In genomic region chr5:119022773-119023172, GRCh38 we compare ENCODE assay signal across 22 cellular contexts.
"Had no signal": no experiment of that assay in that cellular context is flagged by ENCODE, and none has a peak within 500 bp of the region (broad histone marks: within the 10 kb centered on the region; RNA-seq: fewer than 3 reads in every experiment).

No MANE protein-coding gene starts in this region.

- H3K36me3 ChIP-seq: lower lobe of right lung, upper lobe of left lung had no signal

- H3K27ac Mint-ChIP-seq: activated naive CD8-positive, alpha-beta T cell treated with anti-CD3 and anti-CD28 coated beads, Interleukin-2, amount 10 ng/mL, durations not matched to agents 7 days and 5 days; T-helper 1 cell treated with Interleukin-12 subunit alpha and Interleukin-12 subunit beta and Interleukin-4 antibody, amounts not matched to agents 30 μg/mL and 1 μg/mL, for 36 hours had no signal

- H3K4me1 ChIP-seq: foreskin keratinocyte, lower lobe of right lung, upper lobe of left lung had no signal

- H3K4me3 ChIP-seq: lower lobe of right lung, smooth muscle cell, upper lobe of left lung had no signal

- H3K27me3 Mint-ChIP-seq: activated naive CD8-positive, alpha-beta T cell treated with anti-CD3 and anti-CD28 coated beads, Interleukin-2, amount 10 ng/mL, durations not matched to agents 7 days and 5 days; naive thymus-derived CD4-positive, alpha-beta T cell had no signal

- H3K4me1 Mint-ChIP-seq: neural crest cell had no signal

- H3K4me2 ChIP-seq: smooth muscle cell had no signal

- H3K9me3 ChIP-seq: lower lobe of right lung had no signal

- H3K27ac ChIP-seq: foreskin keratinocyte, lower lobe of right lung, upper lobe of left lung had no signal

- H3K27me3 ChIP-seq: foreskin keratinocyte, upper lobe of left lung had no signal

- DNase-seq: activated CD4-positive, CD25-positive, alpha-beta regulatory T cell treated with anti-CD3 and anti-CD28 coated beads, Interleukin-2, amount 50 U/mL, for 72 hours; activated naive CD4-positive, alpha-beta T cell treated with Interleukin-2 at 50 U/mL for 16 hours; activated naive CD8-positive, alpha-beta T cell treated with anti-CD3 and anti-CD28 coated beads, Interleukin-2, amount 10 ng/mL, durations not matched to agents 7 days and 5 days; activated T-cell treated with anti-CD3 and anti-CD28 coated beads, Interleukin-2, amount 50 U/mL, for 48 hours; amygdala; cerebellar nuclear complex; cortex of kidney; erythroblast; foreskin keratinocyte; kidney; lower lobe of right lung; mesendoderm; naive thymus-derived CD4-positive, alpha-beta T cell; occipital lobe; posterior cingulate gyrus; stimulated activated CD4-positive, alpha-beta T cell treated with anti-CD3 and anti-CD28 coated beads, Interleukin-15, amount 100 ng/mL, for 24 hours; stimulated activated naive CD4-positive, alpha-beta T cell; upper lobe of left lung had no signal

- H3K4me3 Mint-ChIP-seq: activated naive CD8-positive, alpha-beta T cell treated with anti-CD3 and anti-CD28 coated beads, Interleukin-2, amount 10 ng/mL, durations not matched to agents 7 days and 5 days; naive thymus-derived CD4-positive, alpha-beta T cell; neural crest cell; T-helper 1 cell treated with Interleukin-12 subunit alpha and Interleukin-12 subunit beta and Interleukin-4 antibody, amounts not matched to agents 30 μg/mL and 1 μg/mL, for 36 hours had no signal

- ATAC-seq: foreskin keratinocyte; lower lobe of right lung; naive thymus-derived CD4-positive, alpha-beta T cell; sciatic nerve had no signal

- H3K9me3 Mint-ChIP-seq: neural crest cell; T-helper 1 cell treated with Interleukin-12 subunit alpha and Interleukin-12 subunit beta and Interleukin-4 antibody, amounts not matched to agents 30 μg/mL and 1 μg/mL, for 36 hours had no signal
